Comparison of ENCODE assay signal across 8 cellular contexts in the genomic region with DNA sequence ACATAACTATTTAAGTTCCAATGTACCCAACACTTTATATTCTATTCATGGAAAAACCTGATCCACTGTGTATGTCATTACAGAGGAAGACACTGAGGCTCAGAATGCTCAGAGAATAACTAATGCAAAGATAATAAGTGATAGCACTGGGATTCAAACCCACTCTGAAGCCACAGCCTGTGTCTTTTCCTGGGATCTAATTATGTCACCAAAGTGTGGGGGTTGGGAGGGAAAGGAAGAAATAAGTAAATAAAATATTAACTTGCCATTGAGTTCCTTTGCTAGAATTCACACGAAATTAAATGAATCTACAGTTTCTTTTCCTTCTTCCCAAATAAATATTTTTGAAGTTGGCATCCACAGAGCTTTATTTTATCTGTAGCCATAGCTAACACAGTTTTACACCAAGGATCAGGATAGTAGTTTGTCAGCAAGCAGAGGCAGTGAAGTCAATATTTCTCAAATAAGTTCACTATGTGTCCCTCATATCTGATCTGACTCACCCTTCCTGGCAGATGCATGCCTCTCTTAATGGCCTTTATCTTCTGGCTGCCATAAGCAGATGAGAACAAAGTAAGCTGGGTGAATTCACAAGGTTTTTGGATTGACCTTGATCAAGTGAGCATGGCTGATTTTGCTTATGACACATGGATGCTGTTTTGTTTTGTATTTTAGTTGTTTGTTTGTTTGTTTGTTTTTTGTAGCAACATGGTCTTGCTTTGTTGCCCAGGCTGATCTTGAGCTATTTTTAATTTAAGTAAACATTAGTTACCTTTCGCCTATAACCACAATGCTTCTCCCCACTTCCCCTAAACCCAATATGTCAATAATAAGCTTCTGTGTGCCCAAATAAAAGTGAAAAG. TPM values are rescaled to one million over a fixed set of nuclear protein-coding genes. Genes with fewer than 3 reads are reported as not detected.
DNase-seq lines count a peak whose midpoint lies in the region; ATAC-seq and TF ChIP-seq lines count a peak whose summit lies in the region.

No MANE protein-coding gene starts in this region.

- ATAC-seq in GM21723 (IDR thresholded peaks at IDR 0.05; ENCODE audit: unreplicated experiment): peak; percentile 77
- ATAC-seq in foreskin keratinocyte: peak; percentile 54

- H3K4me3 ChIP-seq in LNCaP clone FGC (ENCODE audit: low read depth, low read length): 0 out of 2 replicates have a peak overlapping the region, but pooled peaks have one; percentile 2
- H3K4me3 ChIP-seq in effector memory CD4-positive, alpha-beta T cell (ENCODE audit: insufficient read depth, low read depth, low read length, poor library complexity, severe bottlenecking): no peak overlapping the region

- no peak overlapping the region for H3K27ac ChIP-seq in foreskin keratinocyte
- H3K27ac ChIP-seq in effector memory CD4-positive, alpha-beta T cell (ENCODE audit: insufficient read depth, low read length, poor library complexity, severe bottlenecking): no peak overlapping the region

- DNase-seq in EH (ENCODE audit: low read depth): peak; percentile 71
- peak; percentile 95 for DNase-seq in LNCaP clone FGC (ENCODE audit: low read depth)
- peak in 1 of 2 donors; percentile 45 for DNase-seq in foreskin keratinocyte
- no peak for DNase-seq in NCI-H2171 treated with DMSO at 0.1 percent for 48 hours (lab: John Stamatoyannopoulos, UW)
- no peak for DNase-seq in glomerular visceral epithelial cell (ENCODE audit: extremely low spot score)
- DNase-seq in GF-D8 (lab: John Stamatoyannopoulos, UW): no peak
- DNase-seq in effector memory CD4-positive, alpha-beta T cell: no peak

- no peaks in the 10 kb centered on the region for H3K27me3 ChIP-seq in foreskin keratinocyte
- no peaks in the 10 kb centered on the region for H3K27me3 ChIP-seq in effector memory CD4-positive, alpha-beta T cell (replicated peaks; ENCODE audit: control insufficient read depth, insufficient read depth, low read length, poor library complexity, severe bottlenecking)

- no peaks in the 10 kb centered on the region for H3K9me3 ChIP-seq in effector memory CD4-positive, alpha-beta T cell (ENCODE audit: control insufficient read depth, low read length)

- no peaks in the 10 kb centered on the region for H3K36me3 ChIP-seq in effector memory CD4-positive, alpha-beta T cell (ENCODE audit: control insufficient read depth, insufficient read depth, low read length)

- peaks cover 20% of the 10 kb centered on the region for H3K4me1 ChIP-seq in foreskin keratinocyte
- no peaks in the 10 kb centered on the region for H3K4me1 ChIP-seq in effector memory CD4-positive, alpha-beta T cell (ENCODE audit: control insufficient read depth, insufficient read depth, low read length, poor library complexity, severe bottlenecking)

- TF ChIP-seq CTCF in LNCaP clone FGC (IDR thresholded peaks at IDR 0.05; ENCODE audit: control insufficient read depth, extremely low read depth, insufficient read depth) (no peak), foreskin keratinocyte (conservative IDR thresholded peaks at IDR 0.05) (no peak)

RNA-seq across cellular contexts. Expression of a gene that starts 6.3 kb away (rescaled TPM):
- 2.5 and 3.4 TPM in 2 replicates for total RNA-seq in foreskin keratinocyte
- 0.51 and 0.54 TPM in 2 replicates for polyA plus RNA-seq in foreskin keratinocyte

Comparison
In these comparisons a context has a peak if more than half of its experiments do, and no peak if none do; other contexts are left out.
1. DNase-seq: peak in EH (single experiment) and LNCaP clone FGC (single experiment); none in NCI-H2171 treated with DMSO at 0.1 percent for 48 hours (single experiment), glomerular visceral epithelial cell (single experiment), GF-D8 (single experiment) and effector memory CD4-positive, alpha-beta T cell (0 of 3).